ENCODE assay signal across 18 cellular contexts in genomic region chr6:169073311-169073710, GRCh38.
DNase-seq lines count a peak whose midpoint lies in the region; ATAC-seq and TF ChIP-seq lines count a peak whose summit lies in the region.
"Had no signal": no experiment of that assay in that cellular context is flagged by ENCODE, and none has a peak within 500 bp of the region (broad histone marks: within the 10 kb centered on the region; RNA-seq: fewer than 3 reads in every experiment).

No MANE protein-coding gene starts in this region.

- in situ Hi-C loops in astrocyte of the cerebellum (cut with HindIII; ENCODE audit: low sequenced_read_pairs): no loop called here
- in situ Hi-C loops in transverse colon (cut with MboI; ENCODE audit: low pct_ligation_motif_present in 1 of 4, low pct_unique_long_range_greater_than_20kb in 1 of 4, low sequenced_read_pairs in 3 of 4): no loop called here
- in situ Hi-C loops in ACHN (cut with HindIII; ENCODE audit: low pct_ligation_motif_present, low pct_unique_long_range_greater_than_20kb, low sequenced_read_pairs): no loop called here

- peak; percentile 94 for DNase-seq in GM04504 (ENCODE audit: low read depth)
- peak; percentile 79 for DNase-seq in astrocyte of the cerebellum (ENCODE audit: low read depth)
- peak; percentile 60 for DNase-seq in kidney glomerular epithelial cell (lab: John Stamatoyannopoulos, UW)
- DNase-seq in transverse colon: no peak
- DNase-seq in ACHN: no peak
- DNase-seq in T-helper 2 cell: no peak
- DNase-seq: activated CD8-positive, alpha-beta memory T cell treated with anti-CD3 and anti-CD28 coated beads, Interleukin-2, amount 10 ng/mL, durations not matched to agents 7 days and 5 days; HCEC 1CT; kidney; NCI-H1417 treated with DMSO at 0.1 percent for 48 hours; NCI-H526; SW 1271 had no signal

- H3K9me3 ChIP-seq in transverse colon: no peaks in the 10 kb centered on the region
- H3K9me3 ChIP-seq: prostate gland, thoracic aorta had no signal

- WGBS in transverse colon (ENCODE audit: low coverage in 1 of 2), 2 donors: 51% methylated on average over 3 of the region's 3 CpGs; no CpG with 5 or more reads in 1 of the 2 donors

- no peaks in the 10 kb centered on the region for H3K27me3 ChIP-seq in transverse colon
- H3K27me3 ChIP-seq: cardiac muscle cell had no signal

- H3K36me3 ChIP-seq in transverse colon: no peaks in the 10 kb centered on the region
- H3K36me3 ChIP-seq: cardiac muscle cell, prostate gland, thoracic aorta had no signal

- H3K27ac ChIP-seq in transverse colon: peak overlapping the region; percentile 2 to 84 (median 72)
- H3K27ac ChIP-seq: cardiac muscle cell, prostate gland had no signal

- TF ChIP-seq CTCF in astrocyte of the cerebellum (IDR thresholded peaks at IDR 0.05; ENCODE audit: low read depth, low read length, missing control alignments): no peak
- no peak for TF ChIP-seq CTCF in transverse colon (IDR thresholded peaks at IDR 0.05)

- ATAC-seq in GM19455 (IDR thresholded peaks at IDR 0.05; ENCODE audit: unreplicated experiment): no peak
- no peak for ATAC-seq in GM19035 (IDR thresholded peaks at IDR 0.05; ENCODE audit: unreplicated experiment)
- ATAC-seq: activated CD8-positive, alpha-beta memory T cell treated with anti-CD3 and anti-CD28 coated beads, Interleukin-2, amount 10 ng/mL, durations not matched to agents 7 days and 5 days; K562 had no signal

- intact Hi-C loops in transverse colon (cut with DNase I; ENCODE audit: low total_unique reads): no loop called here

- peaks cover 0 to 30% (median 0%) of the 10 kb centered on the region in 4 donors for H3K4me1 ChIP-seq in transverse colon
- H3K4me1 ChIP-seq: prostate gland had no signal

- TF ChIP-seq POLR2A in transverse colon (IDR thresholded peaks at IDR 0.05): no peak

- no peak overlapping the region for H3K4me3 ChIP-seq in astrocyte of the cerebellum (ENCODE audit: low read depth, low read length)
- no peak overlapping the region for H3K4me3 ChIP-seq in transverse colon
- H3K4me3 ChIP-seq: cardiac muscle cell, K562, prostate gland, thoracic aorta had no signal

- no peak for TF ChIP-seq EP300 in transverse colon (IDR thresholded peaks at IDR 0.05; ENCODE audit: low read depth)

Comparison
In these comparisons a context has a peak if more than half of its experiments do, and no peak if none do; other contexts are left out.
1. DNase-seq: peak in GM04504 (single experiment), astrocyte of the cerebellum (single experiment) and kidney glomerular epithelial cell (single experiment); none in transverse colon (single experiment), ACHN (single experiment) and T-helper 2 cell (0 of 5).